Comparison of ENCODE assay signal across 1 cellular context in the genomic region with DNA sequence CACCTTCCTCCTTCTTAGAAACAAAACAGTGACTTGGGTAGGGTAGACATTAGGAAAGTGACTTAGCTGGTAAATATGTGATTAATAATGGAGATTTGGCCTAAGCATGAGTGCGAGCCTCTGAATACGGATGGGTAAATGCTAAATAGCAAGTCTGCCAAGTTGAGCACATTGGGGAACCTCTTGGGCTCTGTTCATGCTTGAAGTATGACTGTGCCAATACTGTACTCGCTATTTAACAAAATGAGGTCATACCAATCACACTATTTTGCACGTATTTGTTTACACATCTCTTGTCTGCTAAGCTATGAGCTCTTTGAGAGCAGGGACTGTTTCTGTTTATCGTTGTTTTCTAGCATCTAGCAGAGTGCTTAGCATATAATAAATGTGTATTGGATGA. TPM values are rescaled to one million over a fixed set of nuclear protein-coding genes. Genes with fewer than 3 reads are reported as not detected.
"Had no signal": no experiment of that assay in that cellular context is flagged by ENCODE, and none has a peak within 500 bp of the region (broad histone marks: within the 10 kb centered on the region; RNA-seq: fewer than 3 reads in every experiment).

No MANE protein-coding gene starts in this region.

RNA-seq across cellular contexts. Expression of a gene that starts 24.2 kb away (rescaled TPM):
- total RNA-seq: bronchial epithelial cell had no signal
